In the genomic region with DNA sequence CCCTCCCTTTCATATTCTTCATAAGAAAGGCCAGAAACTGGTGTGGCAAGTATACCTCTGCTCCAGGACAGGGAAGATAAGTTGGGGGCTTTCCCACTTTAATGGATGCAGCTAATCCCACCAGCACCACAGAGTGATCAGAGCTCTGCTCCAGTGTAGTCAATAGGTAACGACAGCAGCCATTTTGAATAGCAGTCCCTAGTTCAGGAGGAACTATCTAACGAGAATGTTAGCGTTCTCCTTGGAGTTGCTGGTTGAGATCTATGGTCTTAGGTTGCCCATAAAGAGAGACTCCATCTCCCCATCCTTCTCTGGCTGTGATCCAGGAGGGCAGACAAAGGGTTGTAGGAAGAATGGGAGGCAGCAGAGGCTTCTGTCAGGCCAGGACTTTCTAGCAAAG, we compare ENCODE assay signal across 28 cellular contexts.
"Had no signal": no experiment of that assay in that cellular context is flagged by ENCODE, and none has a peak within 500 bp of the region (broad histone marks: within the 10 kb centered on the region; RNA-seq: fewer than 3 reads in every experiment).

No MANE protein-coding gene starts in this region.

- ATAC-seq: natural killer cell treated with Interleukin-12 subunit alpha and Interleukin-12 subunit beta and Interleukin-15 and Interleukin-18, amount 100 ng/mL, for 72 hours; psoas muscle; right cardiac atrium; right lobe of liver; stimulated activated effector memory CD8-positive, alpha-beta T cell treated with anti-CD3 and anti-CD28 coated beads, Interleukin-12 subunit alpha, Interleukin-12 subunit beta, amount 100 ng/mL, for 72 hours; stimulated activated naive B cell treated with anti-CD40 and anti-IgM and Interleukin-4, amounts not matched to agents 10 μg/mL and 1 μg/mL and 100 μg/mL, for 72 hours had no signal

- H3K4me3 ChIP-seq: ovary, psoas muscle, right lobe of liver, sigmoid colon, stomach, thoracic aorta, thyroid gland, tibial nerve, upper lobe of left lung, vagina had no signal

- H3K36me3 ChIP-seq: ovary, right lobe of liver, sigmoid colon, stomach, thoracic aorta, thyroid gland, tibial nerve, upper lobe of left lung, vagina had no signal

- H3K4me1 ChIP-seq: parathyroid adenoma, psoas muscle, right lobe of liver, sigmoid colon, stomach, tibial nerve, upper lobe of left lung, vagina had no signal

- H3K9me3 ChIP-seq: ovary, psoas muscle, right lobe of liver, sigmoid colon, thoracic aorta, thyroid gland, tibial nerve, upper lobe of left lung, vagina had no signal

- H3K4me1 Mint-ChIP-seq: nephron progenitor cell; stimulated activated effector memory CD8-positive, alpha-beta T cell treated with anti-CD3 and anti-CD28 coated beads, Interleukin-12 subunit alpha, Interleukin-12 subunit beta, amount 100 ng/mL, for 72 hours; stimulated activated naive B cell treated with anti-CD40 and anti-IgM and Interleukin-4, amounts not matched to agents 10 μg/mL and 1 μg/mL and 100 μg/mL, for 72 hours had no signal

- H3K27ac Mint-ChIP-seq: natural killer cell treated with Interleukin-12 subunit alpha and Interleukin-12 subunit beta and Interleukin-15 and Interleukin-18, amount 100 ng/mL, for 72 hours; nephron progenitor cell; progenitor cell of endocrine pancreas; stimulated activated effector memory CD8-positive, alpha-beta T cell treated with anti-CD3 and anti-CD28 coated beads, Interleukin-12 subunit alpha, Interleukin-12 subunit beta, amount 100 ng/mL, for 72 hours; stimulated activated naive B cell treated with anti-CD40 and anti-IgM and Interleukin-4, amounts not matched to agents 10 μg/mL and 1 μg/mL and 100 μg/mL, for 72 hours; stimulated activated naive CD8-positive, alpha-beta T cell treated with anti-CD3 and anti-CD28 coated beads, Interleukin-15, Interleukin-2, amounts not matched to agents 100 ng/mL and 50 ng/mL, for 24 hours had no signal

- H3K36me3 Mint-ChIP-seq: natural killer cell treated with Interleukin-12 subunit alpha and Interleukin-12 subunit beta and Interleukin-15 and Interleukin-18, amount 100 ng/mL, for 72 hours; stimulated activated effector memory CD8-positive, alpha-beta T cell treated with anti-CD3 and anti-CD28 coated beads, Interleukin-12 subunit alpha, Interleukin-12 subunit beta, amount 100 ng/mL, for 72 hours had no signal

- H3K27ac ChIP-seq: ovary, parathyroid adenoma, psoas muscle, right lobe of liver, sigmoid colon, stomach, thoracic aorta, thyroid gland, tibial nerve, upper lobe of left lung, vagina had no signal

- DNase-seq: nephron progenitor cell; occipital lobe; ovary; posterior cingulate gyrus; psoas muscle; right cardiac atrium; right lobe of liver; sigmoid colon; small intestine; stimulated activated CD4-positive, alpha-beta T cell treated with anti-CD3 and anti-CD28 coated beads, Interleukin-15, amount 100 ng/mL, for 24 hours; stimulated activated CD4-positive, alpha-beta T cell treated with anti-CD3 and anti-CD28 coated beads, Interleukin-2, amount 100 ng/mL, for 24 hours; stimulated activated CD4-positive, alpha-beta T cell treated with anti-CD3 and anti-CD28 coated beads, Interleukin-2, amount 100 ng/mL, for 48 hours; stimulated activated CD4-positive, alpha-beta T cell treated with anti-CD3 and anti-CD28 coated beads, Interleukin-4, amount 100 ng/mL, for 24 hours; stimulated activated naive B cell treated with anti-CD40 and anti-IgM and Interleukin-4, amounts not matched to agents 10 μg/mL and 1 μg/mL and 100 μg/mL, for 72 hours; stimulated activated naive CD4-positive, alpha-beta T cell treated with Interleukin-2 at 50 U/mL for 16 hours; stomach; thyroid gland; trophoblast cell; upper lobe of left lung had no signal

- H3K9ac ChIP-seq: parathyroid adenoma had no signal

- H3K27me3 ChIP-seq: ovary, right lobe of liver, sigmoid colon, stomach, thyroid gland, tibial nerve, upper lobe of left lung, vagina had no signal

- H3K79me2 ChIP-seq: parathyroid adenoma had no signal

- H3K4me3 Mint-ChIP-seq: natural killer cell treated with Interleukin-12 subunit alpha and Interleukin-12 subunit beta and Interleukin-15 and Interleukin-18, amount 100 ng/mL, for 72 hours; nephron progenitor cell; neural crest cell; stimulated activated effector memory CD8-positive, alpha-beta T cell treated with anti-CD3 and anti-CD28 coated beads, Interleukin-12 subunit alpha, Interleukin-12 subunit beta, amount 100 ng/mL, for 72 hours; stimulated activated naive B cell treated with anti-CD40 and anti-IgM and Interleukin-4, amounts not matched to agents 10 μg/mL and 1 μg/mL and 100 μg/mL, for 72 hours; stimulated activated naive CD8-positive, alpha-beta T cell treated with anti-CD3 and anti-CD28 coated beads, Interleukin-15, Interleukin-2, amounts not matched to agents 100 ng/mL and 50 ng/mL, for 24 hours had no signal
